8 cellular contexts compared by ENCODE assay signal in genomic region chr7:128932862-128933821, GRCh38. TPM values are rescaled to one million over a fixed set of nuclear protein-coding genes. Genes with fewer than 3 reads are reported as not detected.
A peak's percentile ranks its signal among the peaks of the same experiment; 100 is the strongest.
DNase-seq lines count a peak whose midpoint lies in the region; ATAC-seq and TF ChIP-seq lines count a peak whose summit lies in the region.

No MANE protein-coding gene starts in this region.

- H3K27me3 Mint-ChIP-seq in nephron progenitor cell (ENCODE audit: low read depth, poor library complexity) (peaks cover 47% of the 10 kb centered on the region), progenitor cell of endocrine pancreas (peaks cover 32% of the 10 kb centered on the region), H9 (ENCODE audit: low read depth) (peaks cover 45% of the 10 kb centered on the region)

- no peak overlapping the region for H4K5ac ChIP-seq in H9 (ENCODE audit: insufficient read length, low read depth, low read length)

- TF ChIP-seq CTCF in nephron progenitor cell (IDR thresholded peaks at IDR 0.05) (no peak), progenitor cell of endocrine pancreas (IDR thresholded peaks at IDR 0.05; ENCODE audit: unreplicated experiment) (no peak), H9 (conservative IDR thresholded peaks at IDR 0.05) (no peak)

- H3K56ac ChIP-seq in H9 (ENCODE audit: insufficient read length, low read depth, low read length): no peak overlapping the region

- H2AK5ac ChIP-seq in H9 (ENCODE audit: insufficient read length, low read length): no peak overlapping the region

- H2BK12ac ChIP-seq in H9 (ENCODE audit: insufficient read length, low read depth, low read length): no peak overlapping the region

- H3K9ac ChIP-seq in H9 (ENCODE audit: extremely low read depth, insufficient read length, low read length): no peak overlapping the region

- H4K91ac ChIP-seq in H9 (ENCODE audit: insufficient read length, low read depth, low read length): no peak overlapping the region

- H2BK15ac ChIP-seq in H9 (ENCODE audit: low read depth, low read length): no peak overlapping the region

- H3K4me1 ChIP-seq in H9 (ENCODE audit: insufficient read depth, low read length): no peaks in the 10 kb centered on the region

- no peak overlapping the region for H3K4me3 Mint-ChIP-seq in nephron progenitor cell
- no peak overlapping the region for H3K4me3 Mint-ChIP-seq in progenitor cell of endocrine pancreas (ENCODE audit: low read depth)
- H3K4me3 Mint-ChIP-seq in H9: no peak overlapping the region

- H3K27ac Mint-ChIP-seq in nephron progenitor cell (peak overlapping the region; percentile 39), progenitor cell of endocrine pancreas (no peak overlapping the region), H9 (no peak overlapping the region)

- H3K79me2 ChIP-seq in H9 (ENCODE audit: insufficient read depth, low read length): no peaks in the 10 kb centered on the region

- H4K20me1 ChIP-seq in H9 (ENCODE audit: control insufficient read depth, insufficient read depth, insufficient read length): no peaks in the 10 kb centered on the region

- no peak overlapping the region for H2BK120ac ChIP-seq in H9 (ENCODE audit: low read depth, low read length, poor library complexity, severe bottlenecking)

- ATAC-seq in GM18511 (IDR thresholded peaks at IDR 0.05; ENCODE audit: unreplicated experiment): peak; percentile 33
- ATAC-seq in HG03354 (IDR thresholded peaks at IDR 0.05; ENCODE audit: poor library complexity, severe bottlenecking, unreplicated experiment): peak; percentile 32
- no peak for ATAC-seq in HG02571 (IDR thresholded peaks at IDR 0.05; ENCODE audit: unreplicated experiment)
- ATAC-seq in HG02970 (IDR thresholded peaks at IDR 0.05; ENCODE audit: low FRiP score, unreplicated experiment): no peak

- no peak overlapping the region for H3K27ac ChIP-seq in H9 (ENCODE audit: insufficient read length, low read depth, low read length)

- H3K9me3 Mint-ChIP-seq in nephron progenitor cell (no peaks in the 10 kb centered on the region), progenitor cell of endocrine pancreas (ENCODE audit: low read depth) (no peaks in the 10 kb centered on the region), H9 (peaks cover 2% of the 10 kb centered on the region in 2 experiments; a peak in 3 of 5 replicates)

- H3K36me3 Mint-ChIP-seq in nephron progenitor cell (ENCODE audit: low read depth) (no peaks in the 10 kb centered on the region), progenitor cell of endocrine pancreas (ENCODE audit: insufficient read depth) (no peaks in the 10 kb centered on the region), H9 (ENCODE audit: insufficient read depth in 1 of 3, low read depth in 3 of 3) (no peaks in the 10 kb centered on the region; a peak in 1 of 7 replicates)

- no peaks in the 10 kb centered on the region for H3K9me3 ChIP-seq in H9 (ENCODE audit: control insufficient read depth, low read depth, low read length)

- H3K4me1 Mint-ChIP-seq in nephron progenitor cell: peaks cover 11% of the 10 kb centered on the region
- H3K4me1 Mint-ChIP-seq in progenitor cell of endocrine pancreas (ENCODE audit: low read depth): no peaks in the 10 kb centered on the region
- peaks cover 2 to 8% of the 10 kb centered on the region in 2 experiments; a peak in 3 of 4 replicates for H3K4me1 Mint-ChIP-seq in H9

- no peaks in the 10 kb centered on the region for H3K23me2 ChIP-seq in H9 (ENCODE audit: insufficient read length, low read depth, low read length, poor library complexity, severe bottlenecking)

- no peak overlapping the region for H3K23ac ChIP-seq in H9 (ENCODE audit: insufficient read length, low read depth, low read length)

- H3K4me2 ChIP-seq in H9 (ENCODE audit: insufficient read depth, insufficient read length, low read length): no peak overlapping the region

- no peak overlapping the region for H3T11ph ChIP-seq in H9 (ENCODE audit: low read length)

- H3K27me3 ChIP-seq in H9 (ENCODE audit: insufficient read depth, low read length): peaks cover 11% of the 10 kb centered on the region; the same call in 1 of the 2 replicates

- H2BK5ac ChIP-seq in H9 (ENCODE audit: insufficient read length, low read length): no peak overlapping the region

- no peak overlapping the region for H3K18ac ChIP-seq in H9 (ENCODE audit: insufficient read length, low read depth, low read length)

- H3K79me1 ChIP-seq in H9 (ENCODE audit: insufficient read depth, low read depth, low read length, poor library complexity, severe bottlenecking): no peaks in the 10 kb centered on the region

- H3K14ac ChIP-seq in H9 (ENCODE audit: insufficient read depth, low read length): no peak overlapping the region

- no peak overlapping the region for H2BK20ac ChIP-seq in H9 (ENCODE audit: low read depth, low read length, poor library complexity, severe bottlenecking)

- H2AFZ ChIP-seq in H9 (ENCODE audit: low read length): no peak overlapping the region

- peak; percentile 36 for DNase-seq in activated effector memory CD4-positive, alpha-beta T cell treated with Interleukin-2 at 50 U/mL for 16 hours
- DNase-seq in nephron progenitor cell (no peak), progenitor cell of endocrine pancreas (ENCODE audit: low spot score, unreplicated experiment) (no peak), H9 (no peak)

- no CpG with 5 or more reads among the region's 18 CpGs for WGBS in H9 (ENCODE audit: extremely low coverage, insufficient read length, low lambda C conversion rate)

- no peak overlapping the region for H3K4ac ChIP-seq in H9 (ENCODE audit: low read depth, low read length)

- H4K8ac ChIP-seq in H9 (replicated peaks; ENCODE audit: insufficient read length, low read depth, low read length): no peak overlapping the region

RNA-seq across cellular contexts. Expression of gene IRF5, which starts 4.6 kb away (rescaled TPM):
- total RNA-seq in progenitor cell of endocrine pancreas: 0.44 and 0.69 TPM in 2 replicates
- 0.70 and 0.74 TPM in 2 replicates for total RNA-seq in H9 (2021)

RNA-seq across cellular contexts. Expression of gene KCP, which starts 22.6 kb away (rescaled TPM):
- total RNA-seq in progenitor cell of endocrine pancreas: 6.8 and 8.5 TPM in 2 replicates
- total RNA-seq in H9 (2021): 4.8 and 5.3 TPM in 2 replicates

Comparison
In these comparisons a context has a peak if more than half of its experiments do, and no peak if none do; other contexts are left out.
1. ATAC-seq: peak in GM18511 (single experiment) and HG03354 (single experiment); none in HG02571 (single experiment) and HG02970 (single experiment).